Comparison of ENCODE assay signal across 8 cellular contexts in the genomic region with DNA sequence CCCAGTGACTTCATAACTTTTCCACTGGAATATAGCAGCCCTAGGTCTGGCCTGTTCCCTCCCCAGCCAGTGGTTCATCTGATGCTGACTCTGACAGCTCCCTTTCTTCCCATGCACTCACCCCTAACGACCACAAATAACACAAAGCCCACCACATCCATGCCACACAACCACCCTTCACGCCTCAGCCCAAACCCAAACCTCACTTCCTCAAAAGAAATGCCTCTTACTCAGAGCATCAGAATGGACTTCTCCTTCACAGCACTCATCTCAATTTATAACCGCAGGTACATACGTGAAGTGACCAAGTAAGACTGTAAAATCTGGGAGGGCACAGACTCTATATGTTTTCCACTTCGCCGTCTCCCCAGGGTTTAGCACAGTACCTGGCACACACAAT. TPM values are rescaled to one million over a fixed set of nuclear protein-coding genes. Genes with fewer than 3 reads are reported as not detected.
DNase-seq lines count a peak whose midpoint lies in the region; ATAC-seq and TF ChIP-seq lines count a peak whose summit lies in the region.

No MANE protein-coding gene starts in this region.

- ATAC-seq in activated CD8-positive, alpha-beta T cell treated with anti-CD3 and anti-CD28 coated beads for 36 hours = no peak
- ATAC-seq in HG03025 (IDR thresholded peaks at IDR 0.05; ENCODE audit: low FRiP score, unreplicated experiment) = no peak

- intact Hi-C loops in activated CD8-positive, alpha-beta T cell treated with anti-CD3 and anti-CD28 coated beads for 36 hours (cut with micrococcal nuclease) = loop anchor here (2.0 kb wide), 1 partner anchor 43 kb away; no protein-coding TSS in a partner anchor

- TF ChIP-seq CTCF in activated CD8-positive, alpha-beta T cell treated with anti-CD3 and anti-CD28 coated beads for 36 hours (IDR thresholded peaks at IDR 0.05) = no peak

- peaks cover 12% of the 10 kb centered on the region for H3K36me3 Mint-ChIP-seq in activated CD8-positive, alpha-beta T cell treated with anti-CD3 and anti-CD28 coated beads for 36 hours (ENCODE audit: low read depth)

- H3K9me3 Mint-ChIP-seq in activated CD8-positive, alpha-beta T cell treated with anti-CD3 and anti-CD28 coated beads for 36 hours = no peaks in the 10 kb centered on the region

- peaks cover 16% of the 10 kb centered on the region for H3K4me1 Mint-ChIP-seq in activated CD8-positive, alpha-beta T cell treated with anti-CD3 and anti-CD28 coated beads for 36 hours (ENCODE audit: low read depth)

- CTCF ChIA-PET in activated CD8-positive, alpha-beta T cell treated with anti-CD3 and anti-CD28 coated beads for 36 hours (lab: Charles Lee) = interaction anchor here (0.7 to 1.7 kb wide), 5 partner anchors 10 to 172 kb away, joined by 3 to 8 read pairs (median 4); no protein-coding TSS in a partner anchor

- peak overlapping the region; percentile 96 for H3K27ac Mint-ChIP-seq in activated CD8-positive, alpha-beta T cell treated with anti-CD3 and anti-CD28 coated beads for 36 hours

- POLR2A ChIA-PET in activated CD8-positive, alpha-beta T cell treated with anti-CD3 and anti-CD28 coated beads for 36 hours (lab: Charles Lee) = interaction anchor here (0.8 to 3.6 kb wide), 10 partner anchors 9 to 1564 kb away, joined by 3 to 40 read pairs (median 4); a partner anchor contains a TSS

- H3K4me3 Mint-ChIP-seq in activated CD8-positive, alpha-beta T cell treated with anti-CD3 and anti-CD28 coated beads for 36 hours = peak overlapping the region; percentile 90

- peak; percentile 35 for DNase-seq in stimulated activated CD4-positive, alpha-beta T cell treated with anti-CD3 and anti-CD28 coated beads, Interleukin-1b, Interleukin-23, amount 100 ng/mL, for 48 hours
- no peak for DNase-seq in stimulated activated CD4-positive, alpha-beta T cell treated with anti-CD3 and anti-CD28 coated beads, Interleukin-12 subunit alpha, Interleukin-12 subunit beta, amount 100 ng/mL, for 4 hours
- peak; percentile 47 for DNase-seq in activated CD8-positive, alpha-beta T cell treated with anti-CD3 and anti-CD28 coated beads for 36 hours
- DNase-seq in glomerular visceral epithelial cell (ENCODE audit: extremely low spot score) (peak; percentile 71), NCI-H1417 treated with DMSO at 0.1 percent for 48 hours (lab: John Stamatoyannopoulos, UW) (no peak), cerebellum (ENCODE audit: low spot score) (no peak)
- peak in 2 of 3 experiments; percentile 7 to 30 for DNase-seq in stimulated activated CD4-positive, alpha-beta T cell treated with anti-CD3 and anti-CD28 coated beads, TNF-alpha, amount 100 ng/mL, for 24 hours (ENCODE audit: low read depth in 3 of 3)

- H3K27me3 Mint-ChIP-seq in activated CD8-positive, alpha-beta T cell treated with anti-CD3 and anti-CD28 coated beads for 36 hours = peaks cover 2% of the 10 kb centered on the region

RNA-seq across cellular contexts. Expression of a gene that starts 1.1 kb away (rescaled TPM):
- 10 to 100 TPM; 11.3 to 11.8 TPM for total RNA-seq in activated CD8-positive, alpha-beta T cell treated with anti-CD3 and anti-CD28 coated beads for 36 hours
- 44.3 TPM for total RNA-seq in cerebellum

RNA-seq across cellular contexts. Expression of a gene that starts 32.8 kb away (rescaled TPM):
- 10 to 100 TPM; 73.9 to 78.2 TPM for total RNA-seq in activated CD8-positive, alpha-beta T cell treated with anti-CD3 and anti-CD28 coated beads for 36 hours
- total RNA-seq in cerebellum = 45.5 TPM

Comparison
In these comparisons a context has a peak if more than half of its experiments do, and no peak if none do; other contexts are left out.
1. DNase-seq: peak in stimulated activated CD4-positive, alpha-beta T cell treated with anti-CD3 and anti-CD28 coated beads, Interleukin-1b, Interleukin-23, amount 100 ng/mL, for 48 hours (single experiment), activated CD8-positive, alpha-beta T cell treated with anti-CD3 and anti-CD28 coated beads for 36 hours (single experiment), glomerular visceral epithelial cell (single experiment) and stimulated activated CD4-positive, alpha-beta T cell treated with anti-CD3 and anti-CD28 coated beads, TNF-alpha, amount 100 ng/mL, for 24 hours (2 of 3); none in stimulated activated CD4-positive, alpha-beta T cell treated with anti-CD3 and anti-CD28 coated beads, Interleukin-12 subunit alpha, Interleukin-12 subunit beta, amount 100 ng/mL, for 4 hours (single experiment), NCI-H1417 treated with DMSO at 0.1 percent for 48 hours (single experiment) and cerebellum (single experiment).